ENCODE assay signal across 12 cellular contexts in genomic region chr3:196995027-196995426, GRCh38.
"Had no signal": no experiment of that assay in that cellular context is flagged by ENCODE, and none has a peak within 500 bp of the region (broad histone marks: within the 10 kb centered on the region; RNA-seq: fewer than 3 reads in every experiment).

No MANE protein-coding gene starts in this region.

- H3K9me3 ChIP-seq: body of pancreas had no signal

- H3K36me3 ChIP-seq: tibial nerve had no signal

- H3K4me1 ChIP-seq: body of pancreas, tibial nerve had no signal

- H3K27me3 ChIP-seq: body of pancreas, tibial nerve had no signal

- DNase-seq: activated CD4-positive, alpha-beta memory T cell treated with anti-CD3 and anti-CD28 coated beads, Interleukin-2, amount 10 ng/mL, durations not matched to agents 7 days and 5 days; activated CD4-positive, alpha-beta T cell treated with anti-CD3 and anti-CD28 coated beads for 4 hours; activated effector memory CD4-positive, alpha-beta T cell treated with Interleukin-2 at 50 U/mL for 16 hours; activated T-cell treated with anti-CD3 and anti-CD28 coated beads, Interleukin-2, amount 50 U/mL, for 4 hours; amniotic stem cell; body of pancreas; effector memory CD4-positive, alpha-beta T cell; foreskin fibroblast; glutamatergic neuron; kidney glomerular epithelial cell; stimulated activated CD4-positive, alpha-beta T cell treated with anti-CD3 and anti-CD28 coated beads, Interleukin-12 subunit alpha, Interleukin-12 subunit beta, amount 100 ng/mL, for 4 hours had no signal

- H3K4me3 ChIP-seq: body of pancreas, tibial nerve had no signal

- H3K27ac ChIP-seq: body of pancreas, tibial nerve had no signal
